Comparison of ENCODE assay signal across 37 cellular contexts in the genomic region with DNA sequence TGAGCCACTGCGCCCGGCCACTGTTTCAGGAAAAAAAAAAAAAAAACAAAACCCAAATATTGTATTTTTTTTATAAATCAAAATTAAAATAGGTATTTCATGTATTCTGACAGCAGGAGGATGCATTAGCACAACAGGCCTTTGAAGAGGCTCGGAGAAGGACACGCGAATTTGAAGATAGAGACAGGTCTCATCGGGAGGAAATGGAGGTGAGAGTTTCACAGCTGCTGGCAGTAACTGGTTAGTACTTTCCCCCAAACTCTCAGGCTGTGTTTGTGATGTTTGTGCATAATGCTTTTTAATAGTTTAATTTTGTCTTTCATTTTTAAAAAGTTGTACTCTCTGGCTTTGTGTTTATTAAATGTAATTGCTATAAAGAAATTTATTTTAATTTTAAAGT.
"Had no signal": no experiment of that assay in that cellular context is flagged by ENCODE, and none has a peak within 500 bp of the region (broad histone marks: within the 10 kb centered on the region; RNA-seq: fewer than 3 reads in every experiment).

No MANE protein-coding gene starts in this region.

- H3K4me1 Mint-ChIP-seq: activated naive CD8-positive, alpha-beta T cell treated with anti-CD3 and anti-CD28 coated beads for 36 hours had no signal

- H3K27ac ChIP-seq: adrenal gland, body of pancreas, brain microvascular endothelial cell, breast epithelium, VCaP had no signal

- H3K27ac Mint-ChIP-seq: activated B cell treated with CpG ODN at 0.5 μM for 24 hours; activated CD4-positive, alpha-beta memory T cell treated with anti-CD3 and anti-CD28 coated beads for 36 hours; activated CD4-positive, alpha-beta T cell treated with anti-CD3 and anti-CD28 coated beads, Interleukin-2, amount 10 ng/mL, durations not matched to agents 24 days and 14 days; activated CD8-positive, alpha-beta T cell treated with anti-CD3 and anti-CD28 coated beads for 36 hours; activated naive CD4-positive, alpha-beta T cell treated with anti-CD3 and anti-CD28 coated beads for 36 hours; activated naive CD4-positive, alpha-beta T cell treated with anti-CD3 and anti-CD28 coated beads, Interleukin-2, amount 50 U/mL, for 72 hours; activated naive CD8-positive, alpha-beta T cell treated with anti-CD3 and anti-CD28 coated beads for 36 hours; activated T-cell treated with anti-CD3 and anti-CD28 coated beads, Interleukin-2, amount 50 U/mL, for 72 hours; activated T-helper 1 cell treated with anti-CD3 and anti-CD28 coated beads, Interleukin-12 subunit alpha, Interleukin-12 subunit beta, Interleukin-2, Interleukin-4 antibody, amounts not matched to agents 30 ng/mL and 10 ng/mL and 1 ng/mL, durations not matched to agents 14 hours and 24 hours and 36 hours; activated T-helper 17 cell treated with anti-CD3 and anti-CD28 coated beads, Interleukin-2, amount 50 U/mL, for 72 hours; T-helper 1 cell treated with Interleukin-12 subunit alpha and Interleukin-12 subunit beta and Interleukin-4 antibody, amounts not matched to agents 30 μg/mL and 1 μg/mL, for 36 hours; T-helper 2 cell treated with Interferon-gamma antibody and Interleukin-4, amounts not matched to agents 5 μg/mL and 100 μg/mL, for 36 hours had no signal

- FAIRE-seq: astrocyte had no signal

- H3K4me3 Mint-ChIP-seq: activated B cell treated with CpG ODN at 0.5 μM for 24 hours; activated CD4-positive, alpha-beta memory T cell treated with anti-CD3 and anti-CD28 coated beads for 36 hours; activated CD4-positive, alpha-beta T cell treated with anti-CD3 and anti-CD28 coated beads, Interleukin-2, amount 10 ng/mL, durations not matched to agents 24 days and 14 days; activated CD8-positive, alpha-beta T cell treated with anti-CD3 and anti-CD28 coated beads for 36 hours; activated naive CD4-positive, alpha-beta T cell treated with anti-CD3 and anti-CD28 coated beads for 36 hours; activated naive CD8-positive, alpha-beta T cell treated with anti-CD3 and anti-CD28 coated beads for 36 hours; activated T-cell treated with anti-CD3 and anti-CD28 coated beads, Interleukin-2, amount 50 U/mL, for 4 hours; activated T-cell treated with anti-CD3 and anti-CD28 coated beads, Interleukin-2, amount 50 U/mL, for 72 hours; activated T-helper 1 cell treated with anti-CD3 and anti-CD28 coated beads, Interleukin-12 subunit alpha, Interleukin-12 subunit beta, Interleukin-2, Interleukin-4 antibody, amounts not matched to agents 30 ng/mL and 10 ng/mL and 1 ng/mL, durations not matched to agents 14 hours and 24 hours and 36 hours; activated T-helper 17 cell treated with anti-CD3 and anti-CD28 coated beads, Interleukin-2, amount 50 U/mL, for 72 hours; T-helper 1 cell treated with Interleukin-12 subunit alpha and Interleukin-12 subunit beta and Interleukin-4 antibody, amounts not matched to agents 30 μg/mL and 1 μg/mL, for 36 hours; T-helper 2 cell treated with Interferon-gamma antibody and Interleukin-4, amounts not matched to agents 5 μg/mL and 100 μg/mL, for 36 hours had no signal

- DNase-seq: activated B cell treated with CpG ODN at 0.5 μM for 24 hours; activated CD4-positive, alpha-beta memory T cell treated with anti-CD3 and anti-CD28 coated beads for 36 hours; activated CD4-positive, alpha-beta T cell treated with anti-CD3 and anti-CD28 coated beads for 4 hours; activated CD4-positive, alpha-beta T cell treated with anti-CD3 and anti-CD28 coated beads, Interleukin-2, amount 10 ng/mL, durations not matched to agents 24 days and 14 days; activated CD4-positive, alpha-beta T cell treated with anti-CD3 and anti-CD28 coated beads, Interleukin-2, amount 50 U/mL, for 1 hour; activated CD4-positive, alpha-beta T cell treated with anti-CD3 and anti-CD28 coated beads, Interleukin-2, amount 50 U/mL, for 4 hours; activated CD4-positive, CD25-positive, alpha-beta regulatory T cell treated with anti-CD3 and anti-CD28 coated beads, Interleukin-2, amount 50 U/mL, for 72 hours; activated CD8-positive, alpha-beta memory T cell treated with anti-CD3 and anti-CD28 coated beads, Interleukin-2, amount 50 U/mL, for 4 hours; activated CD8-positive, alpha-beta T cell treated with anti-CD3 and anti-CD28 coated beads for 36 hours; activated effector memory CD4-positive, alpha-beta T cell treated with Interleukin-2 at 50 U/mL for 16 hours; activated gamma-delta T cell; activated naive CD4-positive, alpha-beta T cell; activated naive CD4-positive, alpha-beta T cell treated with anti-CD3 and anti-CD28 coated beads for 36 hours; activated naive CD4-positive, alpha-beta T cell treated with anti-CD3 and anti-CD28 coated beads, Interleukin-2, amount 50 U/mL, for 16 hours; activated naive CD8-positive, alpha-beta T cell treated with anti-CD3 and anti-CD28 coated beads for 36 hours; activated T-cell treated with anti-CD3 and anti-CD28 coated beads for 4 hours; activated T-cell treated with anti-CD3 and anti-CD28 coated beads, Interleukin-2, amount 50 U/mL, for 1 hour; activated T-cell treated with anti-CD3 and anti-CD28 coated beads, Interleukin-2, amount 50 U/mL, for 4 hours; activated T-cell treated with anti-CD3 and anti-CD28 coated beads, Interleukin-2, amount 50 U/mL, for 72 hours; adrenal gland; amniotic stem cell; aorta; body of pancreas; brain microvascular endothelial cell; central memory CD4-positive, alpha-beta T cell; cerebellar nuclear complex; T-helper 1 cell; T-helper 2 cell; T-helper 9 cell had no signal

- H3K9me3 ChIP-seq: adrenal gland, body of pancreas, breast epithelium had no signal

- H3K9me3 Mint-ChIP-seq: activated B cell treated with CpG ODN at 0.5 μM for 24 hours; activated CD4-positive, alpha-beta memory T cell treated with anti-CD3 and anti-CD28 coated beads for 36 hours; activated CD4-positive, alpha-beta T cell treated with anti-CD3 and anti-CD28 coated beads, Interleukin-2, amount 10 ng/mL, durations not matched to agents 24 days and 14 days; activated CD8-positive, alpha-beta T cell treated with anti-CD3 and anti-CD28 coated beads for 36 hours; activated naive CD4-positive, alpha-beta T cell treated with anti-CD3 and anti-CD28 coated beads for 36 hours; activated naive CD4-positive, alpha-beta T cell treated with anti-CD3 and anti-CD28 coated beads, Interleukin-2, amount 50 U/mL, for 72 hours; activated naive CD8-positive, alpha-beta T cell treated with anti-CD3 and anti-CD28 coated beads for 36 hours; activated T-cell treated with anti-CD3 and anti-CD28 coated beads, Interleukin-2, amount 50 U/mL, for 4 hours; activated T-cell treated with anti-CD3 and anti-CD28 coated beads, Interleukin-2, amount 50 U/mL, for 72 hours; activated T-helper 1 cell treated with anti-CD3 and anti-CD28 coated beads, Interleukin-12 subunit alpha, Interleukin-12 subunit beta, Interleukin-2, Interleukin-4 antibody, amounts not matched to agents 30 ng/mL and 10 ng/mL and 1 ng/mL, durations not matched to agents 14 hours and 24 hours and 36 hours; activated T-helper 17 cell treated with anti-CD3 and anti-CD28 coated beads, Interleukin-2, amount 50 U/mL, for 72 hours; T-helper 1 cell treated with Interleukin-12 subunit alpha and Interleukin-12 subunit beta and Interleukin-4 antibody, amounts not matched to agents 30 μg/mL and 1 μg/mL, for 36 hours; T-helper 2 cell treated with Interferon-gamma antibody and Interleukin-4, amounts not matched to agents 5 μg/mL and 100 μg/mL, for 36 hours had no signal

- H3K27me3 Mint-ChIP-seq: activated B cell treated with CpG ODN at 0.5 μM for 24 hours; activated CD4-positive, alpha-beta memory T cell treated with anti-CD3 and anti-CD28 coated beads for 36 hours; activated CD4-positive, alpha-beta T cell treated with anti-CD3 and anti-CD28 coated beads, Interleukin-2, amount 10 ng/mL, durations not matched to agents 24 days and 14 days; activated CD8-positive, alpha-beta T cell treated with anti-CD3 and anti-CD28 coated beads for 36 hours; activated naive CD8-positive, alpha-beta T cell treated with anti-CD3 and anti-CD28 coated beads for 36 hours; activated T-helper 17 cell treated with anti-CD3 and anti-CD28 coated beads, Interleukin-2, amount 50 U/mL, for 72 hours had no signal

- H3K36me3 ChIP-seq: breast epithelium had no signal

- H3K4me1 ChIP-seq: adrenal gland, body of pancreas, breast epithelium had no signal

- H3K4me3 ChIP-seq: adrenal gland, body of pancreas, breast epithelium had no signal

- H3K27me3 ChIP-seq: adrenal gland, body of pancreas, brain microvascular endothelial cell, breast epithelium had no signal

- ATAC-seq: activated CD8-positive, alpha-beta T cell treated with anti-CD3 and anti-CD28 coated beads for 36 hours; activated naive CD4-positive, alpha-beta T cell treated with anti-CD3 and anti-CD28 coated beads, Interleukin-2, amount 50 U/mL, for 72 hours; activated T-cell treated with anti-CD3 and anti-CD28 coated beads, Interleukin-2, amount 50 U/mL, for 4 hours; activated T-cell treated with anti-CD3 and anti-CD28 coated beads, Interleukin-2, amount 50 U/mL, for 72 hours; activated T-helper 17 cell treated with anti-CD3 and anti-CD28 coated beads, Interleukin-2, amount 50 U/mL, for 72 hours; body of pancreas had no signal
